In the genomic region with DNA sequence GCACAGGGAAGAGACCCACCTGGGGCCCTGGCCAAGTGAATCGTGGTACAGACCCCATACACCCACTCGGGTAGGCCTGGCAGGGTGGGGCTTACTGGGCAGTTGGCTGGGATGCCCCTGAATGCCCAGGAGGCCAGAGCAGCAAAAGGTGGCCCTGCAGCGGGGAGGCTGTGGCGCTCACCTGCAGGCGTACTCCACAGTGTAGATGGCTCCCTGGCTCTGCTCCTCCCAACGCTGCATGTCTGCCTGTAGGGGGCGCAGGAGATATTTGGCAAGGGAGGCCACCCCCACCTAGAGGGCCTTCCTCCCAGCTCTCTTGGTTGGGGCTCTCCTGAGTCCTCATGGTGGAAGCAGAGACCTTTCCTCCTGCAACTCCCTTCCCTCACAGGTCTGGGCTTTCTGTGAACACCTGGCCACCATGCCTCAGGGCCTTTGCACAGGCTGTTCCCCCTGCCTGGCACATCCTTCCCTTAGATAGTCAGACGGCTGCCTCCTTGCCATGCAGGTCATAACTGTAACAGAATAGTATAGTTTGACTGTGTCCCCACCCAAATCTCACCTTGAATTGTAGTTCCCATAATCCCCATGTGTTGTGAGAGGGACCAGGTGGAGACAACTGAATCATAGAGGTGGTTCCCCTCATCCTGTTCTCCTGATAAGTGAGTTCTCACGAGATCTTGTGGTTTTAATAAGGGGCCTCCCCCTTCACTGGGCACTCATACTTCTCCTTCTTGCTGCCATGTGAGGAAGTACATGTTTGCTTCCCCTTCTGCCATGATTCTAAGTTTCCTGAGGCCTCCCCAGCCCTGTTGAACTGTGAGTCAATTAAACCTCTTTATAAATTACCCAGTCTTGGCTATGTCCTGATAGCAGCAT, we compare ENCODE assay signal across 8 cellular contexts. TPM values are rescaled to one million over a fixed set of nuclear protein-coding genes. Genes with fewer than 3 reads are reported as not detected.
DNase-seq lines count a peak whose midpoint lies in the region; ATAC-seq, FAIRE-seq and TF ChIP-seq lines count a peak whose summit lies in the region.

No MANE protein-coding gene starts in this region.

- H3K36me3 Mint-ChIP-seq in CD8-positive, alpha-beta T cell = peaks cover 35% of the 10 kb centered on the region
- peaks cover 18 to 20% of the 10 kb centered on the region in 2 donors for H3K36me3 Mint-ChIP-seq in activated naive CD4-positive, alpha-beta T cell treated with anti-CD3 and anti-CD28 coated beads, Interleukin-2, amount 50 U/mL, for 72 hours

- no peak overlapping the region for H3K4me3 Mint-ChIP-seq in CD8-positive, alpha-beta T cell

- H3K4me1 Mint-ChIP-seq in CD8-positive, alpha-beta T cell (ENCODE audit: low read depth) = peaks cover 32% of the 10 kb centered on the region

- no peaks in the 10 kb centered on the region for H3K27me3 ChIP-seq in CD8-positive, alpha-beta T cell (ENCODE audit: insufficient read depth, low read length)

- intact Hi-C loops in CD8-positive, alpha-beta T cell (cut with DNase I, micrococcal nuclease) = loop anchor here in 1 of 2 experiments (1.0 to 2.0 kb wide), 2 partner anchors 39 to 305 kb away; no protein-coding TSS in a partner anchor

- no peaks in the 10 kb centered on the region for H3K36me3 ChIP-seq in CD8-positive, alpha-beta T cell (ENCODE audit: insufficient read depth, low read length)

- no peak overlapping the region for H3K4me3 ChIP-seq in CD8-positive, alpha-beta T cell (ENCODE audit: low read depth, low read length)

- DNase-seq in CD8-positive, alpha-beta T cell = peak; percentile 16 to 70 (median 64)
- DNase-seq in HTR-8/SVneo (ENCODE audit: insufficient read length, low spot score) = no peak
- peak; percentile 98 for DNase-seq in SKM-1 treated with dmso at 0.1 percent for 144 hours (lab: John Stamatoyannopoulos, UW; ENCODE audit: unreplicated experiment)
- DNase-seq in activated naive CD4-positive, alpha-beta T cell treated with anti-CD3 and anti-CD28 coated beads, Interleukin-2, amount 50 U/mL, for 72 hours (ENCODE audit: low spot score in 2 of 2) = peak; percentile 73 to 74
- DNase-seq in iris pigment epithelial cell (ENCODE audit: low read depth) = peak; percentile 53
- peak; percentile 31 for DNase-seq in stimulated activated CD8-positive, alpha-beta memory T cell treated with anti-CD3 and anti-CD28 coated beads, Interleukin-15, amount 100 ng/mL, for 1 hour (ENCODE audit: low read depth)
- no peak for DNase-seq in cerebellum (ENCODE audit: low spot score)

- no peaks in the 10 kb centered on the region for H3K9me3 Mint-ChIP-seq in CD8-positive, alpha-beta T cell
- no peaks in the 10 kb centered on the region for H3K9me3 Mint-ChIP-seq in activated naive CD4-positive, alpha-beta T cell treated with anti-CD3 and anti-CD28 coated beads, Interleukin-2, amount 50 U/mL, for 72 hours

- no peaks in the 10 kb centered on the region for H3K9me3 ChIP-seq in CD8-positive, alpha-beta T cell (ENCODE audit: low read length)

- CTCF ChIA-PET in CD8-positive, alpha-beta T cell (lab: Charles Lee) = interaction anchor here (0.9 to 3.2 kb wide), 4 partner anchors 12 to 40 kb away, joined by 4 to 19 read pairs (median 6); no protein-coding TSS in a partner anchor

- H3K27ac ChIP-seq in CD8-positive, alpha-beta T cell (ENCODE audit: low read depth, low read length) = no peak overlapping the region

- peak overlapping the region; percentile 21 for H3K27ac Mint-ChIP-seq in CD8-positive, alpha-beta T cell
- H3K27ac Mint-ChIP-seq in activated naive CD4-positive, alpha-beta T cell treated with anti-CD3 and anti-CD28 coated beads, Interleukin-2, amount 50 U/mL, for 72 hours = peak overlapping the region; percentile 44 to 70

- no peaks in the 10 kb centered on the region for H3K27me3 Mint-ChIP-seq in CD8-positive, alpha-beta T cell (ENCODE audit: low read depth)

- peaks cover 23% of the 10 kb centered on the region for H3K4me1 ChIP-seq in CD8-positive, alpha-beta T cell (ENCODE audit: insufficient read depth, low read length)

- peak; percentile 96 for ATAC-seq in CD8-positive, alpha-beta T cell
- ATAC-seq in activated naive CD4-positive, alpha-beta T cell treated with anti-CD3 and anti-CD28 coated beads, Interleukin-2, amount 50 U/mL, for 72 hours = peak; percentile 92 to 95
- no peak for ATAC-seq in GM18868 (IDR thresholded peaks at IDR 0.05; ENCODE audit: unreplicated experiment)

- TF ChIP-seq CTCF in CD8-positive, alpha-beta T cell (IDR thresholded peaks at IDR 0.05) = peak; percentile 57

- POLR2A ChIA-PET in CD8-positive, alpha-beta T cell (lab: Charles Lee) = no interaction called here

- peak; percentile 20 for FAIRE-seq in HTR-8/SVneo (lab: Jason Lieb, UNC)

RNA-seq across cellular contexts. Expression of a gene that starts 5.9 kb away (rescaled TPM):
- total RNA-seq in CD8-positive, alpha-beta T cell = 10 to 100 TPM in 1 of 2 experiments, 1 to 10 TPM in 1; 6.6 to 13.6 TPM
- 10 to 100 TPM; 11.6 to 26.9 TPM for total RNA-seq in activated naive CD4-positive, alpha-beta T cell treated with anti-CD3 and anti-CD28 coated beads, Interleukin-2, amount 50 U/mL, for 72 hours
- 10.0 TPM for total RNA-seq in cerebellum

RNA-seq across cellular contexts. Expression of a gene that starts 6.0 kb away (rescaled TPM):
- total RNA-seq in CD8-positive, alpha-beta T cell = 10 to 100 TPM; 33.4 to 38.8 TPM
- 100 to 1,000 TPM in 1 of 2 donors, 10 to 100 TPM in 1; 88.2 to 122 TPM for total RNA-seq in activated naive CD4-positive, alpha-beta T cell treated with anti-CD3 and anti-CD28 coated beads, Interleukin-2, amount 50 U/mL, for 72 hours
- 16.8 TPM for total RNA-seq in cerebellum

RNA-seq across cellular contexts. Expression of a gene that starts 16.0 kb away (rescaled TPM):
- total RNA-seq in CD8-positive, alpha-beta T cell = 1 to 10 TPM; 1.8 to 2.0 TPM
- total RNA-seq in activated naive CD4-positive, alpha-beta T cell treated with anti-CD3 and anti-CD28 coated beads, Interleukin-2, amount 50 U/mL, for 72 hours = 1 to 10 TPM; 2.4 to 3.4 TPM
- 0.27 TPM for total RNA-seq in cerebellum

RNA-seq across cellular contexts. Expression of a gene that starts 17.1 kb away (rescaled TPM):
- total RNA-seq in CD8-positive, alpha-beta T cell = 10 to 100 TPM in 1 of 2 experiments, 1 to 10 TPM in 1; 9.5 to 12.5 TPM
- 10 to 100 TPM; 34.4 to 38.6 TPM for total RNA-seq in activated naive CD4-positive, alpha-beta T cell treated with anti-CD3 and anti-CD28 coated beads, Interleukin-2, amount 50 U/mL, for 72 hours
- 5.4 TPM for total RNA-seq in cerebellum

RNA-seq across cellular contexts. Expression of a gene that starts 25.7 kb away (rescaled TPM):
- not detected for total RNA-seq in CD8-positive, alpha-beta T cell
- not detected for total RNA-seq in activated naive CD4-positive, alpha-beta T cell treated with anti-CD3 and anti-CD28 coated beads, Interleukin-2, amount 50 U/mL, for 72 hours
- 85.3 TPM for total RNA-seq in cerebellum

Comparison
In these comparisons a context has a peak if more than half of its experiments do, and no peak if none do; other contexts are left out.
1. DNase-seq: peak in CD8-positive, alpha-beta T cell (7 of 7), SKM-1 treated with dmso at 0.1 percent for 144 hours (single experiment), activated naive CD4-positive, alpha-beta T cell treated with anti-CD3 and anti-CD28 coated beads, Interleukin-2, amount 50 U/mL, for 72 hours (2 of 2), iris pigment epithelial cell (single experiment) and stimulated activated CD8-positive, alpha-beta memory T cell treated with anti-CD3 and anti-CD28 coated beads, Interleukin-15, amount 100 ng/mL, for 1 hour (single experiment); none in HTR-8/SVneo (single experiment) and cerebellum (single experiment).